In the genomic region with DNA sequence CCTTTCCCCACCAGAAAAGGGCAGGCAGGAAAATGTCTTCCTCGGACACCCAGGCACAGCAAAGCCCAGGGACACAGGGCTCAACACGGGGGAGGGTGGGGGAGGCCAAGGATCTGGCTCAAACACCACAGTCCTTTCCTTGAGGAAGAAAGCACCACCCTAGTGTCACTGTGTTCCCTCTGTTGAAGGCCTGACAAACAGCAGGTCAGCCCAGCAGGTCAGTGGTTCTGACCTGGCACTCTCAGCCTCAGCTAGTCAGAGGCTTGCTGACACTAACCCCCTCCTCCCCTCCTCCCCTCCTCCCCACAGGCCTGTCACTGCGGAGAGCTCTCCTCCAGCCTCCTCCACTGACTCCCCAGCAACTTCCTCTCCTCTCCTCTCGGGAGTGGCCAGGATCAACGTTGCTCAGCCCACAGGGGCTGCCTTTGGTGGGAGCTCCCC, we compare ENCODE assay signal across 1 cellular context.
TF ChIP-seq lines count a peak whose summit lies in the region.

No MANE protein-coding gene starts in this region.

TF ChIP-seq in GM23338, 12 proteins besides CTCF, POLR2A, EP300 and RAD21:
- TF ChIP-seq, protein P1, sequence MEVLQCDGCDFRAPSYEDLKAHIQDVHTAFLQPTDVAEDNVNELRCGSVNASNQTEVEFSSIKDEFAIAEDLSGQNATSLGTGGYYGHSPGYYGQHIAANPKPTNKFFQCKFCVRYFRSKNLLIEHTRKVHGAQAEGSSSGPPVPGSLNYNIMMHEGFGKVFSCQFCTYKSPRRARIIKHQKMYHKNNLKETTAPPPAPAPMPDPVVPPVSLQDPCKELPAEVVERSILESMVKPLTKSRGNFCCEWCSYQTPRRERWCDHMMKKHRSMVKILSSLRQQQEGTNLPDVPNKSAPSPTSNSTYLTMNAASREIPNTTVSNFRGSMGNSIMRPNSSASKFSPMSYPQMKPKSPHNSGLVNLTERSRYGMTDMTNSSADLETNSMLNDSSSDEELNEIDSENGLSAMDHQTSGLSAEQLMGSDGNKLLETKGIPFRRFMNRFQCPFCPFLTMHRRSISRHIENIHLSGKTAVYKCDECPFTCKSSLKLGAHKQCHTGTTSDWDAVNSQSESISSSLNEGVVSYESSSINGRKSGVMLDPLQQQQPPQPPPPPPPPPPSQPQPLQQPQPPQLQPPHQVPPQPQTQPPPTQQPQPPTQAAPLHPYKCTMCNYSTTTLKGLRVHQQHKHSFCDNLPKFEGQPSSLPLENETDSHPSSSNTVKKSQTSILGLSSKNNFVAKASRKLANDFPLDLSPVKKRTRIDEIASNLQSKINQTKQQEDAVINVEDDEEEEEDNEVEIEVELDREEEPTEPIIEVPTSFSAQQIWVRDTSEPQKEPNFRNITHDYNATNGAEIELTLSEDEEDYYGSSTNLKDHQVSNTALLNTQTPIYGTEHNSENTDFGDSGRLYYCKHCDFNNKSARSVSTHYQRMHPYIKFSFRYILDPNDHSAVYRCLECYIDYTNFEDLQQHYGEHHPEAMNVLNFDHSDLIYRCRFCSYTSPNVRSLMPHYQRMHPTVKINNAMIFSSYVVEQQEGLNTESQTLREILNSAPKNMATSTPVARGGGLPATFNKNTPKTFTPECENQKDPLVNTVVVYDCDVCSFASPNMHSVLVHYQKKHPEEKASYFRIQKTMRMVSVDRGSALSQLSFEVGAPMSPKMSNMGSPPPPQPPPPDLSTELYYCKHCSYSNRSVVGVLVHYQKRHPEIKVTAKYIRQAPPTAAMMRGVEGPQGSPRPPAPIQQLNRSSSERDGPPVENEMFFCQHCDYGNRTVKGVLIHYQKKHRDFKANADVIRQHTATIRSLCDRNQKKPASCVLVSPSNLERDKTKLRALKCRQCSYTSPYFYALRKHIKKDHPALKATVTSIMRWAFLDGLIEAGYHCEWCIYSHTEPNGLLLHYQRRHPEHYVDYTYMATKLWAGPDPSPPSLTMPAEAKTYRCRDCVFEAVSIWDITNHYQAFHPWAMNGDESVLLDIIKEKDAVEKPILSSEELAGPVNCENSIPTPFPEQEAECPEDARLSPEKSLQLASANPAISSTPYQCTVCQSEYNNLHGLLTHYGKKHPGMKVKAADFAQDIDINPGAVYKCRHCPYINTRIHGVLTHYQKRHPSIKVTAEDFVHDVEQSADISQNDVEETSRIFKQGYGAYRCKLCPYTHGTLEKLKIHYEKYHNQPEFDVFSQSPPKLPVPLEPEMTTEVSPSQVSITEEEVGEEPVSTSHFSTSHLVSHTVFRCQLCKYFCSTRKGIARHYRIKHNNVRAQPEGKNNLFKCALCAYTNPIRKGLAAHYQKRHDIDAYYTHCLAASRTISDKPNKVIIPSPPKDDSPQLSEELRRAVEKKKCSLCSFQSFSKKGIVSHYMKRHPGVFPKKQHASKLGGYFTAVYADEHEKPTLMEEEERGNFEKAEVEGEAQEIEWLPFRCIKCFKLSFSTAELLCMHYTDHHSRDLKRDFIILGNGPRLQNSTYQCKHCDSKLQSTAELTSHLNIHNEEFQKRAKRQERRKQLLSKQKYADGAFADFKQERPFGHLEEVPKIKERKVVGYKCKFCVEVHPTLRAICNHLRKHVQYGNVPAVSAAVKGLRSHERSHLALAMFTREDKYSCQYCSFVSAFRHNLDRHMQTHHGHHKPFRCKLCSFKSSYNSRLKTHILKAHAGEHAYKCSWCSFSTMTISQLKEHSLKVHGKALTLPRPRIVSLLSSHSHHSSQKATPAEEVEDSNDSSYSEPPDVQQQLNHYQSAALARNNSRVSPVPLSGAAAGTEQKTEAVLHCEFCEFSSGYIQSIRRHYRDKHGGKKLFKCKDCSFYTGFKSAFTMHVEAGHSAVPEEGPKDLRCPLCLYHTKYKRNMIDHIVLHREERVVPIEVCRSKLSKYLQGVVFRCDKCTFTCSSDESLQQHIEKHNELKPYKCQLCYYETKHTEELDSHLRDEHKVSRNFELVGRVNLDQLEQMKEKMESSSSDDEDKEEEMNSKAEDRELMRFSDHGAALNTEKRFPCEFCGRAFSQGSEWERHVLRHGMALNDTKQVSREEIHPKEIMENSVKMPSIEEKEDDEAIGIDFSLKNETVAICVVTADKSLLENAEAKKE (CRISPR knock-in tag; IDR thresholded peaks at IDR 0.05): no peak
- TF ChIP-seq EZH2 (IDR thresholded peaks at IDR 0.05; ENCODE audit: low read depth, unreplicated experiment): no peak
- no peak for TF ChIP-seq REST (IDR thresholded peaks at IDR 0.05; ENCODE audit: unreplicated experiment)
- no peak for TF ChIP-seq JUNB (IDR thresholded peaks at IDR 0.05; ENCODE audit: unreplicated experiment)
- TF ChIP-seq CREB1 (CRISPR knock-in tag; IDR thresholded peaks at IDR 0.05; ENCODE audit: low read depth): no peak
- no peak for TF ChIP-seq EZH2phosphoT487 (IDR thresholded peaks at IDR 0.05; ENCODE audit: unreplicated experiment)
- no peak for TF ChIP-seq ZNF114 (CRISPR knock-in tag; IDR thresholded peaks at IDR 0.05)
- no peak for TF ChIP-seq ZNF331 (CRISPR knock-in tag; IDR thresholded peaks at IDR 0.05; ENCODE audit: low read depth)
